9 cellular contexts compared by ENCODE assay signal in genomic region chr20:17825949-17826843, GRCh38.
DNase-seq lines count a peak whose midpoint lies in the region; ATAC-seq and TF ChIP-seq lines count a peak whose summit lies in the region.
"Had no signal": no experiment of that assay in that cellular context is flagged by ENCODE, and none has a peak within 500 bp of the region (broad histone marks: within the 10 kb centered on the region; RNA-seq: fewer than 3 reads in every experiment).

No MANE protein-coding gene starts in this region.

- peak overlapping the region in 9 of 12 donors; percentile 27 to 77 (median 68) for H3K27ac ChIP-seq in heart left ventricle

- intact Hi-C loops in heart left ventricle (cut with DNase I) = no loop called here
- intact Hi-C loops in Right ventricle myocardium inferior (cut with DNase I) = no loop called here

- H3K36me3 Mint-ChIP-seq in stimulated activated naive B cell treated with anti-CD40 and anti-IgM and Interleukin-4, amounts not matched to agents 10 μg/mL and 1 μg/mL and 100 μg/mL, for 72 hours = no peaks in the 10 kb centered on the region

- WGBS in heart left ventricle, 4 donors = 87 to 93% (median 90%) methylated on average over 8 of the region's 8 CpGs

- H3K36me3 ChIP-seq in heart left ventricle = no peaks in the 10 kb centered on the region

- ATAC-seq in heart left ventricle (no peak), Right ventricle myocardium inferior (no peak), HG02642 (IDR thresholded peaks at IDR 0.05; ENCODE audit: poor library complexity, unreplicated experiment) (peak; percentile 92)
- peak; percentile 90 to 96 for ATAC-seq in stimulated activated naive B cell treated with anti-CD40 and anti-IgM and Interleukin-4, amounts not matched to agents 10 μg/mL and 1 μg/mL and 100 μg/mL, for 72 hours (replicated peaks)

- H3K4me3 ChIP-seq in heart left ventricle = no peak overlapping the region

- H3K4me3 Mint-ChIP-seq in stimulated activated naive B cell treated with anti-CD40 and anti-IgM and Interleukin-4, amounts not matched to agents 10 μg/mL and 1 μg/mL and 100 μg/mL, for 72 hours = no peak overlapping the region

- H3K27ac Mint-ChIP-seq in stimulated activated naive B cell treated with anti-CD40 and anti-IgM and Interleukin-4, amounts not matched to agents 10 μg/mL and 1 μg/mL and 100 μg/mL, for 72 hours = peak overlapping the region; percentile 62

- H3K4me1 ChIP-seq in heart left ventricle = peaks cover 0 to 26% (median 10%) of the 10 kb centered on the region in 12 donors

- peaks cover 0 to 6% of the 10 kb centered on the region in 2 donors for H3K27me3 Mint-ChIP-seq in stimulated activated naive B cell treated with anti-CD40 and anti-IgM and Interleukin-4, amounts not matched to agents 10 μg/mL and 1 μg/mL and 100 μg/mL, for 72 hours

- no peaks in the 10 kb centered on the region for H3K27me3 ChIP-seq in heart left ventricle

- TF ChIP-seq POLR2A in heart left ventricle (IDR thresholded peaks at IDR 0.05) = no peak

- H3K9me3 Mint-ChIP-seq in stimulated activated naive B cell treated with anti-CD40 and anti-IgM and Interleukin-4, amounts not matched to agents 10 μg/mL and 1 μg/mL and 100 μg/mL, for 72 hours = no peaks in the 10 kb centered on the region

- no peak for TF ChIP-seq CTCF in heart left ventricle (IDR thresholded peaks at IDR 0.05)

- DNase-seq in heart left ventricle (peak in 1 of 5 donors; percentile 12), Right ventricle myocardium inferior (ENCODE audit: missing footprints) (no peak), RPMI7951 (ENCODE audit: low read depth) (peak; percentile 27), DMS53 treated with DMSO at 0.1 percent for 48 hours (lab: John Stamatoyannopoulos, UW; ENCODE audit: unreplicated experiment) (no peak), EL (no peak), COR-L47 (lab: John Stamatoyannopoulos, UW) (no peak)
- DNase-seq in stimulated activated naive B cell treated with anti-CD40 and anti-IgM and Interleukin-4, amounts not matched to agents 10 μg/mL and 1 μg/mL and 100 μg/mL, for 72 hours = peak; percentile 50
- DNase-seq: NCI-H1092 treated with DMSO at 0.1 percent for 48 hours had no signal

- no peaks in the 10 kb centered on the region for H3K9me3 ChIP-seq in heart left ventricle

- peaks cover 17 to 27% of the 10 kb centered on the region in 2 donors for H3K4me1 Mint-ChIP-seq in stimulated activated naive B cell treated with anti-CD40 and anti-IgM and Interleukin-4, amounts not matched to agents 10 μg/mL and 1 μg/mL and 100 μg/mL, for 72 hours

Comparison
In these comparisons a context has a peak if more than half of its experiments do, and no peak if none do; other contexts are left out.
1. ATAC-seq: peak in HG02642 (single experiment) and stimulated activated naive B cell treated with anti-CD40 and anti-IgM and Interleukin-4, amounts not matched to agents 10 μg/mL and 1 μg/mL and 100 μg/mL, for 72 hours (2 of 2); none in heart left ventricle (0 of 4) and Right ventricle myocardium inferior (single experiment).
2. DNase-seq: peak in RPMI7951 (single experiment) and stimulated activated naive B cell treated with anti-CD40 and anti-IgM and Interleukin-4, amounts not matched to agents 10 μg/mL and 1 μg/mL and 100 μg/mL, for 72 hours (single experiment); none in Right ventricle myocardium inferior (single experiment), DMS53 treated with DMSO at 0.1 percent for 48 hours (single experiment), EL (single experiment) and COR-L47 (single experiment).